Comparison of ENCODE assay signal across 27 cellular contexts in the genomic region with DNA sequence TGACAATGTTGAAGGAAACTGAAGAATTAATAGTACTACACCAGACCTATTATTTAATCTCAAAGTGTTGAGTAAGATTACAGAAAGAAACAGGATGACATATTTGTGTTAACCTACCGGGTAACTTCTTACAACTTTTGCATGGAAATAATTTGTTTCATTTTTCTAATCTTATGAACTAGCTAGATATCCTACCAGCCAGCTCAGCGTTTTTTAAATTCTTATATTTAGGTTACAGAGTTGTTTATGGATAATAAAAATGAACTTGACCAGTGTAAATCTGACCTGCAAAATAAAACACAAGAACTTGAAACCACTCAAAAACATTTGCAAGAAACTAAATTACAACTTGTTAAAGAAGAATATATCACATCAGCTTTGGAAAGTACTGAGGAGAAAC. TPM values are rescaled to one million over a fixed set of nuclear protein-coding genes. Genes with fewer than 3 reads are reported as not detected.
"Had no signal": no experiment of that assay in that cellular context is flagged by ENCODE, and none has a peak within 500 bp of the region (broad histone marks: within the 10 kb centered on the region; RNA-seq: fewer than 3 reads in every experiment).

No MANE protein-coding gene starts in this region.

- FAIRE-seq: small intestine, urothelium cell line had no signal

- H2AFZ ChIP-seq: neural progenitor cell, parathyroid adenoma had no signal

- H3K79me2 ChIP-seq: parathyroid adenoma had no signal

- H3K36me3 ChIP-seq: ovary, right lobe of liver, sigmoid colon, stomach, thoracic aorta, thyroid gland, tibial nerve, upper lobe of left lung, vagina had no signal

- DNase-seq: natural killer cell; occipital lobe; ovary; posterior cingulate gyrus; psoas muscle; right cardiac atrium; right lobe of liver; sigmoid colon; small intestine; stimulated activated CD4-positive, alpha-beta T cell treated with anti-CD3 and anti-CD28 coated beads, Interleukin-15, amount 100 ng/mL, for 24 hours; stimulated activated CD4-positive, alpha-beta T cell treated with anti-CD3 and anti-CD28 coated beads, Interleukin-2, amount 100 ng/mL, for 24 hours; stimulated activated CD4-positive, alpha-beta T cell treated with anti-CD3 and anti-CD28 coated beads, Interleukin-2, amount 100 ng/mL, for 48 hours; stimulated activated CD4-positive, alpha-beta T cell treated with anti-CD3 and anti-CD28 coated beads, Interleukin-4, amount 100 ng/mL, for 24 hours; stimulated activated naive B cell treated with anti-CD40 and anti-IgM and Interleukin-4, amounts not matched to agents 10 μg/mL and 1 μg/mL and 100 μg/mL, for 72 hours; stimulated activated naive CD4-positive, alpha-beta T cell treated with Interleukin-2 at 50 U/mL for 16 hours; stomach; thyroid gland; trophoblast cell; upper lobe of left lung had no signal

- H3K27me3 ChIP-seq: neural progenitor cell, ovary, right lobe of liver, sigmoid colon, stomach, thyroid gland, tibial nerve, upper lobe of left lung, vagina had no signal

- H3K27ac ChIP-seq: neural progenitor cell, ovary, parathyroid adenoma, psoas muscle, right lobe of liver, sigmoid colon, stomach, thoracic aorta, thyroid gland, tibial nerve, upper lobe of left lung, vagina had no signal

- H3K4me3 ChIP-seq: neural progenitor cell, ovary, psoas muscle, right lobe of liver, sigmoid colon, stomach, thoracic aorta, thyroid gland, tibial nerve, upper lobe of left lung, vagina had no signal

- H3K9me3 ChIP-seq: ovary, psoas muscle, right lobe of liver, sigmoid colon, stomach, thoracic aorta, thyroid gland, tibial nerve, upper lobe of left lung, vagina had no signal

- H3K4me2 ChIP-seq: neural progenitor cell had no signal

- H3K4me1 ChIP-seq: neural progenitor cell, parathyroid adenoma, psoas muscle, right lobe of liver, sigmoid colon, stomach, thyroid gland, tibial nerve, upper lobe of left lung, vagina had no signal

- H3K9ac ChIP-seq: neural progenitor cell, parathyroid adenoma had no signal

- ATAC-seq: natural killer cell; psoas muscle; right cardiac atrium; right lobe of liver; stimulated activated effector memory CD8-positive, alpha-beta T cell treated with anti-CD3 and anti-CD28 coated beads, Interleukin-12 subunit alpha, Interleukin-12 subunit beta, amount 100 ng/mL, for 72 hours; stimulated activated naive B cell treated with anti-CD40 and anti-IgM and Interleukin-4, amounts not matched to agents 10 μg/mL and 1 μg/mL and 100 μg/mL, for 72 hours had no signal

RNA-seq across cellular contexts. Expression of a gene that starts 59.8 kb away (rescaled TPM):
- polyA plus RNA-seq: neural cell had no signal
